21 cellular contexts compared by ENCODE assay signal in genomic region chrX:74230094-74230493, GRCh38.
"Had no signal": no experiment of that assay in that cellular context is flagged by ENCODE, and none has a peak within 500 bp of the region (broad histone marks: within the 10 kb centered on the region; RNA-seq: fewer than 3 reads in every experiment).

No MANE protein-coding gene starts in this region.

- H3K27me3 ChIP-seq: brain microvascular endothelial cell, left lung, neutrophil, right atrium auricular region, tibial nerve had no signal

- H3K27me3 Mint-ChIP-seq: activated B cell treated with CpG ODN at 0.5 μM for 24 hours; activated CD8-positive, alpha-beta T cell treated with anti-CD3 and anti-CD28 coated beads for 36 hours; naive thymus-derived CD8-positive, alpha-beta T cell; T-helper 17 cell had no signal

- H3K9me3 Mint-ChIP-seq: activated B cell treated with CpG ODN at 0.5 μM for 24 hours; activated CD8-positive, alpha-beta T cell treated with anti-CD3 and anti-CD28 coated beads for 36 hours; activated naive CD4-positive, alpha-beta T cell treated with anti-CD3 and anti-CD28 coated beads, Interleukin-2, amount 50 U/mL, for 72 hours; naive thymus-derived CD8-positive, alpha-beta T cell had no signal

- H3K4me3 Mint-ChIP-seq: activated B cell treated with CpG ODN at 0.5 μM for 24 hours; activated CD8-positive, alpha-beta T cell treated with anti-CD3 and anti-CD28 coated beads for 36 hours; naive thymus-derived CD8-positive, alpha-beta T cell; T-helper 17 cell had no signal

- H3K36me3 ChIP-seq: brain microvascular endothelial cell, neutrophil, right atrium auricular region had no signal

- FAIRE-seq: kidney had no signal

- H3K4me1 ChIP-seq: left lung, right atrium auricular region, tibial nerve had no signal

- H3K36me3 Mint-ChIP-seq: activated naive CD4-positive, alpha-beta T cell treated with anti-CD3 and anti-CD28 coated beads, Interleukin-2, amount 50 U/mL, for 72 hours had no signal

- H3K4me1 Mint-ChIP-seq: activated B cell treated with CpG ODN at 0.5 μM for 24 hours had no signal

- H3K9me3 ChIP-seq: left lung, neutrophil had no signal

- H3K4me3 ChIP-seq: left lung, right atrium auricular region, skin epidermis, tibial nerve had no signal

- DNase-seq: activated B cell treated with CpG ODN at 0.5 μM for 24 hours; activated CD4-positive, alpha-beta T cell treated with anti-CD3 and anti-CD28 coated beads for 48 hours; activated CD8-positive, alpha-beta T cell treated with anti-CD3 and anti-CD28 coated beads for 36 hours; activated gamma-delta T cell; activated T-cell treated with anti-CD3 and anti-CD28 coated beads, Interleukin-2, amount 50 U/mL, for 48 hours; brain microvascular endothelial cell; hypothalamus; kidney; left lung; mesenchymal stem cell; naive thymus-derived CD8-positive, alpha-beta T cell; stimulated activated CD4-positive, alpha-beta T cell treated with anti-CD3 and anti-CD28 coated beads, Interleukin-15, amount 100 ng/mL, for 24 hours; stimulated activated CD4-positive, alpha-beta T cell treated with anti-CD3 and anti-CD28 coated beads, Interleukin-4, amount 100 ng/mL, for 24 hours; stimulated activated naive CD4-positive, alpha-beta T cell; T-helper 17 cell had no signal

- H3K27ac Mint-ChIP-seq: activated B cell treated with CpG ODN at 0.5 μM for 24 hours; activated CD8-positive, alpha-beta T cell treated with anti-CD3 and anti-CD28 coated beads for 36 hours; activated naive CD4-positive, alpha-beta T cell treated with anti-CD3 and anti-CD28 coated beads, Interleukin-2, amount 50 U/mL, for 72 hours; naive thymus-derived CD8-positive, alpha-beta T cell; T-helper 17 cell had no signal

- H3K27ac ChIP-seq: brain microvascular endothelial cell, epithelial cell of prostate, left lung, neutrophil, right atrium auricular region, skin epidermis, tibial nerve had no signal
